ENCODE assay signal across 17 cellular contexts in the genomic region with DNA sequence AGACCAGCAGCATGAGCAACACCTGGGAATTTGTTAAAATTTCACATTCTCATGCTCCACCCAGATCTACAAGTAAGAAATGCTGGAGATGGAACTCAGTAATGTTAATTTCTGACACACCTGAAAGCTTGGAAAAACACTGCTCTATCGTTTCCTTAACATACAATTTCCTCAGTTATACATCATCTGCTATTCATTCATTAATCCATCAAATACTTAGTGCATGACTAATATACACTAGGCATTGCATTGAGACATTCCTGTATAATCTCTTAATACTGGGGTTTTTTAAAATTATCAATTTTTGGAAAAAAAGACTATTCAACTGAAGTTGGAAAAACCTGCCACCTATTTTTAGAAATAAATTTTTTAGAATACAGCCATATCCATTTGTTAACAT.
DNase-seq lines count a peak whose midpoint lies in the region; ATAC-seq and TF ChIP-seq lines count a peak whose summit lies in the region.
"Had no signal": no experiment of that assay in that cellular context is flagged by ENCODE, and none has a peak within 500 bp of the region (broad histone marks: within the 10 kb centered on the region; RNA-seq: fewer than 3 reads in every experiment).

No MANE protein-coding gene starts in this region.

- TF ChIP-seq POLR2A in gastrocnemius medialis (IDR thresholded peaks at IDR 0.05) (no peak), spleen (IDR thresholded peaks at IDR 0.05) (no peak)

- no peaks in the 10 kb centered on the region for H3K36me3 ChIP-seq in RWPE2 (ENCODE audit: low read depth)
- no peaks in the 10 kb centered on the region for H3K36me3 ChIP-seq in gastrocnemius medialis
- peaks cover 0 to 30% (median 7%) of the 10 kb centered on the region in 6 donors for H3K36me3 ChIP-seq in spleen

- in situ Hi-C loops in gastrocnemius medialis (cut with MboI; ENCODE audit: low sequenced_read_pairs in 4 of 4), result no loop called here

- intact Hi-C loops in gastrocnemius medialis (cut with DNase I; ENCODE audit: low total_unique reads), result no loop called here
- intact Hi-C loops in spleen (cut with DNase I; ENCODE audit: low total_unique reads), result no loop called here

- 71 to 100% (median 94%) methylated on average over 1 of the region's 1 CpG for WGBS in spleen, 5 donors

- ATAC-seq in RWPE2 (ENCODE audit: low read depth), result peak; percentile 40; the same call in 1 of the 3 replicates
- no peak for ATAC-seq in gastrocnemius medialis
- ATAC-seq: GM12878, GM23338 had no signal

- H3K4me3 ChIP-seq in RWPE2 (ENCODE audit: severe bottlenecking) (no peak overlapping the region), epithelial cell of esophagus (ENCODE audit: low read length) (no peak overlapping the region), gastrocnemius medialis (no peak overlapping the region), spleen (no peak overlapping the region)
- H3K4me3 ChIP-seq: GM12878, GM23338 had no signal

- no peaks in the 10 kb centered on the region for H3K9me3 ChIP-seq in RWPE2 (ENCODE audit: severe bottlenecking)
- peaks cover 0 to 10% (median 0%) of the 10 kb centered on the region in 3 donors for H3K9me3 ChIP-seq in gastrocnemius medialis
- peaks cover 7 to 19% (median 13%) of the 10 kb centered on the region in 8 donors for H3K9me3 ChIP-seq in spleen

- no peaks in the 10 kb centered on the region for H3K4me1 ChIP-seq in RWPE2 (ENCODE audit: insufficient read depth, poor library complexity, severe bottlenecking)
- H3K4me1 ChIP-seq in gastrocnemius medialis, result no peaks in the 10 kb centered on the region
- H3K4me1 ChIP-seq in spleen, result no peaks in the 10 kb centered on the region

- H3K27me3 ChIP-seq in RWPE2 (ENCODE audit: insufficient read depth, poor library complexity, severe bottlenecking) (no peaks in the 10 kb centered on the region), gastrocnemius medialis (no peaks in the 10 kb centered on the region), spleen (replicated peaks in 1 of 7) (no peaks in the 10 kb centered on the region)

- peak; percentile 1 for DNase-seq in EL
- no peak for DNase-seq in RWPE2 (ENCODE audit: low spot score)
- DNase-seq in epithelial cell of esophagus (ENCODE audit: low read depth), result peak; percentile 6
- peak; percentile 23 for DNase-seq in kidney tubule cell (ENCODE audit: low spot score)
- no peak for DNase-seq in cerebellum (ENCODE audit: low spot score)
- no peak for DNase-seq in gastrocnemius medialis
- DNase-seq in spleen, result no peak
- DNase-seq: 8988T; C1 segment of cervical spinal cord; CD4-positive, alpha-beta memory T cell; COR-L47; DMS153; DMS79 treated with DMSO at 0.1 percent for 48 hours; GF-D8; H7 had no signal

- H3K27ac ChIP-seq in RWPE2 (ENCODE audit: poor library complexity, severe bottlenecking), result no peak overlapping the region
- no peak overlapping the region for H3K27ac ChIP-seq in gastrocnemius medialis
- no peak overlapping the region for H3K27ac ChIP-seq in spleen

- no peak for TF ChIP-seq CTCF in RWPE2 (IDR thresholded peaks at IDR 0.05; ENCODE audit: poor library complexity, severe bottlenecking)
- TF ChIP-seq CTCF in epithelial cell of esophagus (IDR thresholded peaks at IDR 0.05; ENCODE audit: insufficient read depth, low read depth, low read length, missing control alignments), result no peak
- no peak for TF ChIP-seq CTCF in gastrocnemius medialis (IDR thresholded peaks at IDR 0.05 in 4 of 5, conservative IDR thresholded peaks at IDR 0.05 in 1 of 5)
- TF ChIP-seq CTCF in spleen (IDR thresholded peaks at IDR 0.05 in 8 of 11, conservative IDR thresholded peaks at IDR 0.05 in 3 of 11), result no peak

Comparison
In these comparisons a context has a peak if more than half of its experiments do, and no peak if none do; other contexts are left out.
1. DNase-seq: peak in EL (single experiment), epithelial cell of esophagus (single experiment) and kidney tubule cell (single experiment); none in RWPE2 (single experiment), cerebellum (single experiment), gastrocnemius medialis (0 of 2) and spleen (single experiment).